19 cellular contexts compared by ENCODE assay signal in genomic region chr2:215914777-215915165, GRCh38.
A peak's percentile ranks its signal among the peaks of the same experiment; 100 is the strongest.
DNase-seq lines count a peak whose midpoint lies in the region; ATAC-seq and TF ChIP-seq lines count a peak whose summit lies in the region.
"Had no signal": no experiment of that assay in that cellular context is flagged by ENCODE, and none has a peak within 500 bp of the region (broad histone marks: within the 10 kb centered on the region; RNA-seq: fewer than 3 reads in every experiment).

No MANE protein-coding gene starts in this region.

- TF ChIP-seq CTCF in CD14-positive monocyte (IDR thresholded peaks at IDR 0.05) = no peak
- TF ChIP-seq CTCF in IMR-90 (conservative IDR thresholded peaks at IDR 0.05; ENCODE audit: low read depth, low read length) = no peak
- TF ChIP-seq CTCF in OCI-LY3 (IDR thresholded peaks at IDR 0.05; ENCODE audit: low read depth, low read length) = no peak

- no peak overlapping the region for H3K23ac ChIP-seq in IMR-90 (ENCODE audit: low read depth, low read length)
- H3K23ac ChIP-seq in mesendoderm (ENCODE audit: low read length) = no peak overlapping the region

- TF ChIP-seq RAD21 in IMR-90 (IDR thresholded peaks at IDR 0.05; ENCODE audit: low read length) = no peak

- CTCF ChIA-PET in IMR-90 (lab: Yijun Ruan, JAX) = no interaction called here

- H2AK9ac ChIP-seq in IMR-90 (replicated peaks; ENCODE audit: low read depth, low read length, poor library complexity) = no peak overlapping the region

- H2BK120ac ChIP-seq in IMR-90 (ENCODE audit: low read depth, low read length) (no peak overlapping the region), mesendoderm (ENCODE audit: low read depth, low read length) (no peak overlapping the region)

- H3K27ac ChIP-seq in IMR-90 (ENCODE audit: insufficient read depth, low read length) (no peak overlapping the region), OCI-LY3 (ENCODE audit: low read length) (peak overlapping the region; percentile 98), mesendoderm (ENCODE audit: low read depth, low read length) (no peak overlapping the region)
- H3K27ac ChIP-seq: BLaER1 had no signal

- no CpG with 5 or more reads among the region's 4 CpGs for WGBS in IMR-90 (ENCODE audit: extremely low coverage in 2 of 2, insufficient read length in 1 of 2), 2 experiments
- WGBS in mesendoderm (ENCODE audit: extremely low coverage, insufficient coverage, low lambda C conversion rate) = no CpG with 5 or more reads among the region's 4 CpGs

- H3K27ac Mint-ChIP-seq in CD14-positive monocyte = peak overlapping the region in 4 of 7 donors; percentile 19 to 79 (median 62)
- H3K27ac Mint-ChIP-seq: CD4-positive, CD25-positive, alpha-beta regulatory T cell; CD8-positive, alpha-beta memory T cell; GM23338 had no signal

- no peak overlapping the region for H3K4ac ChIP-seq in IMR-90 (ENCODE audit: low read depth, low read length)
- H3K4ac ChIP-seq in mesendoderm (ENCODE audit: low read depth, low read length) = peak overlapping the region; percentile 36

- H3K18ac ChIP-seq in IMR-90 (ENCODE audit: low read depth, low read length) = no peak overlapping the region
- H3K18ac ChIP-seq in mesendoderm (ENCODE audit: low read length) = no peak overlapping the region

- no peak overlapping the region for H3K4me3 Mint-ChIP-seq in CD14-positive monocyte
- H3K4me3 Mint-ChIP-seq: CD4-positive, CD25-positive, alpha-beta regulatory T cell; CD8-positive, alpha-beta memory T cell; GM23338 had no signal

- ATAC-seq in IMR-90 (ENCODE audit: low read depth) (no peak), HG02852 (IDR thresholded peaks at IDR 0.05; ENCODE audit: unreplicated experiment) (no peak)
- ATAC-seq: GM23338 had no signal

- H4K5ac ChIP-seq in IMR-90 (ENCODE audit: low read depth, low read length) (no peak overlapping the region), mesendoderm (ENCODE audit: low read length) (no peak overlapping the region)

- H3K79me1 ChIP-seq in IMR-90 (ENCODE audit: low read depth in 1 of 2, low read length in 2 of 2) (no peaks in the 10 kb centered on the region), mesendoderm (ENCODE audit: low read length) (no peaks in the 10 kb centered on the region)

- no peak overlapping the region for H2BK20ac ChIP-seq in IMR-90 (ENCODE audit: low read depth, low read length)

- H3K79me2 ChIP-seq in OCI-LY3 (ENCODE audit: low read length) = no peaks in the 10 kb centered on the region
- H3K79me2 ChIP-seq in mesendoderm (ENCODE audit: control insufficient read depth, insufficient read depth, low read length) = no peaks in the 10 kb centered on the region

- peaks cover 0 to 2% of the 10 kb centered on the region in 2 donors for H3K36me3 Mint-ChIP-seq in CD14-positive monocyte
- H3K36me3 Mint-ChIP-seq: CD4-positive, CD25-positive, alpha-beta regulatory T cell; CD8-positive, alpha-beta memory T cell; IgD-negative memory B cell had no signal

- H2AFZ ChIP-seq in IMR-90 (replicated peaks; ENCODE audit: low read length, poor library complexity) (no peak overlapping the region), OCI-LY3 (ENCODE audit: low read depth, low read length) (no peak overlapping the region)
- H2AFZ ChIP-seq: GM23338 had no signal

- no peak for TF ChIP-seq POLR2A in IMR-90 (IDR thresholded peaks at IDR 0.05; ENCODE audit: low read depth, low read length)

- no peak overlapping the region for H3K9ac ChIP-seq in IMR-90 (ENCODE audit: low read depth, low read length)
- H3K9ac ChIP-seq in OCI-LY3 (ENCODE audit: low read length) = peak overlapping the region; percentile 79
- no peak overlapping the region for H3K9ac ChIP-seq in mesendoderm (ENCODE audit: low read length)
- H3K9ac ChIP-seq: BLaER1 had no signal

- H2AK5ac ChIP-seq in IMR-90 (ENCODE audit: low read depth, low read length) = 0 out of 2 replicates have a peak overlapping the region, but pooled peaks have one; percentile 12
- H2AK5ac ChIP-seq in mesendoderm (ENCODE audit: low read length) = no peak overlapping the region

- DNase-seq in CD14-positive monocyte (ENCODE audit: low spot score) (no peak), IMR-90 (no peak), mesendoderm (no peak), NCI-H2171 treated with DMSO at 0.1 percent for 48 hours (lab: John Stamatoyannopoulos, UW) (no peak), NCI-H2227 treated with DMSO at 0.1 percent for 48 hours (lab: John Stamatoyannopoulos, UW) (no peak)
- DNase-seq: 8988T; CD4-positive, CD25-positive, alpha-beta regulatory T cell; CD8-positive, alpha-beta memory T cell; COR-L47; DMS 273 treated with DMSO at 0.1 percent for 48 hours; DMS53; GDM1; HCEC 1CT; KBM-7 had no signal

- no peak overlapping the region for H3K4me2 ChIP-seq in IMR-90 (ENCODE audit: low read depth, low read length)
- H3K4me2 ChIP-seq in OCI-LY3 (ENCODE audit: low read length) = peak overlapping the region; percentile 95
- no peak overlapping the region for H3K4me2 ChIP-seq in mesendoderm (ENCODE audit: low read length)
- H3K4me2 ChIP-seq: BLaER1, GM23338 had no signal

- no peaks in the 10 kb centered on the region for H4K20me1 ChIP-seq in IMR-90 (ENCODE audit: insufficient read depth, low read length)
- H4K20me1 ChIP-seq in OCI-LY3 (ENCODE audit: insufficient read depth, low read length) = no peaks in the 10 kb centered on the region
- H4K20me1 ChIP-seq: BLaER1 had no signal

- H3K27me3 ChIP-seq in IMR-90 (ENCODE audit: control insufficient read depth, insufficient read depth, low read length) = no peaks in the 10 kb centered on the region
- no peaks in the 10 kb centered on the region for H3K27me3 ChIP-seq in OCI-LY3 (ENCODE audit: low read depth, low read length)
- H3K27me3 ChIP-seq in mesendoderm (ENCODE audit: insufficient read depth, low read length, poor library complexity) = no peaks in the 10 kb centered on the region
- H3K27me3 ChIP-seq: BLaER1 had no signal

- H3K27me3 Mint-ChIP-seq in CD14-positive monocyte (ENCODE audit: low read depth in 3 of 3) = peaks cover 0 to 8% (median 4%) of the 10 kb centered on the region in 3 donors

- no peaks in the 10 kb centered on the region for H3K36me3 ChIP-seq in IMR-90 (ENCODE audit: control insufficient read depth, insufficient read depth, low read length)
- peaks cover 13% of the 10 kb centered on the region for H3K36me3 ChIP-seq in OCI-LY3 (replicated peaks; ENCODE audit: low read depth, low read length)
- H3K36me3 ChIP-seq in mesendoderm (ENCODE audit: control insufficient read depth, insufficient read depth, low read length) = no peaks in the 10 kb centered on the region
- H3K36me3 ChIP-seq: BLaER1 had no signal

- H2BK5ac ChIP-seq in IMR-90 (ENCODE audit: low read depth, low read length, poor library complexity, severe bottlenecking) (no peak overlapping the region), mesendoderm (ENCODE audit: low read length) (no peak overlapping the region)

- H3K4me1 Mint-ChIP-seq in CD14-positive monocyte = peaks cover 19% of the 10 kb centered on the region
- H3K4me1 Mint-ChIP-seq: CD4-positive, CD25-positive, alpha-beta regulatory T cell had no signal

- H3K4me1 ChIP-seq in IMR-90 (ENCODE audit: control insufficient read depth, insufficient read depth, low read length) (peaks cover 12% of the 10 kb centered on the region), OCI-LY3 (ENCODE audit: low read length) (peaks cover 83% of the 10 kb centered on the region), mesendoderm (ENCODE audit: control insufficient read depth, low read depth, low read length) (peaks cover 2% of the 10 kb centered on the region)
- H3K4me1 ChIP-seq: BLaER1 had no signal

- H3K14ac ChIP-seq in IMR-90 (replicated peaks; ENCODE audit: low read depth, low read length) = no peak overlapping the region

- no TSS peak for BruUV-seq in IMR-90 (replicated peaks; lab: Mats Ljungman, UMichigan)

- no peak overlapping the region for H4K8ac ChIP-seq in IMR-90 (ENCODE audit: low read depth in 2 of 2, low read length in 2 of 2)
- no peak overlapping the region for H4K8ac ChIP-seq in mesendoderm (ENCODE audit: low read depth, low read length)

- no peaks in the 10 kb centered on the region for H3K9me3 ChIP-seq in IMR-90 (ENCODE audit: control insufficient read depth, insufficient read depth, low read length)
- peaks cover 8% of the 10 kb centered on the region; the same call in 1 of the 2 replicates for H3K9me3 ChIP-seq in OCI-LY3 (ENCODE audit: insufficient read depth, low read length)
- H3K9me3 ChIP-seq: BLaER1 had no signal

- in situ Hi-C loops in IMR-90 (cut with MboI; ENCODE audit: low sequenced_read_pairs) = loop anchor here (10.0 kb wide), 1 partner anchor 480 kb away; the partner anchor contains the start of gene FN1

- H2BK15ac ChIP-seq in IMR-90 (ENCODE audit: low read depth, low read length) = peak overlapping the region; percentile 36; the same call in 1 of the 3 replicates
- H2BK15ac ChIP-seq in mesendoderm (replicated peaks; ENCODE audit: low read depth) = peak overlapping the region; percentile 41

- intact Hi-C loops in CD14-positive monocyte (cut with micrococcal nuclease) (loop anchor here in 1 of 2 donors (5.0 kb wide), 1 partner anchor 457 kb away; no protein-coding TSS in a partner anchor), IMR-90 (cut with micrococcal nuclease) (loop anchor here (5.0 kb wide), 1 partner anchor 87 kb away; no protein-coding TSS in a partner anchor)

- POLR2A ChIA-PET in IMR-90 (lab: Charles Lee; ENCODE audit: unreplicated experiment) = no interaction called here

- no peak overlapping the region for H3K56ac ChIP-seq in IMR-90 (ENCODE audit: extremely low read depth, insufficient read depth, low read length)
- H3K56ac ChIP-seq in mesendoderm (ENCODE audit: low read length) = no peak overlapping the region

- H3K9me3 Mint-ChIP-seq in CD14-positive monocyte = peaks cover 0 to 3% (median 0%) of the 10 kb centered on the region in 7 donors
- H3K9me3 Mint-ChIP-seq: CD8-positive, alpha-beta memory T cell; IgD-negative memory B cell had no signal

- dilution Hi-C loops in IMR-90 (cut with HindIII; ENCODE audit: low sequenced_read_pairs, unreplicated experiment) = no loop called here

- no peak overlapping the region for H4K91ac ChIP-seq in IMR-90 (ENCODE audit: insufficient read depth, low read depth, low read length)

- peaks cover 3% of the 10 kb centered on the region; the same call in 1 of the 2 replicates for H3K9me1 ChIP-seq in IMR-90 (ENCODE audit: insufficient read depth, low read length)

- no peak overlapping the region for H3K4me3 ChIP-seq in IMR-90 (ENCODE audit: insufficient read depth, low read depth, low read length)
- H3K4me3 ChIP-seq in OCI-LY3 (ENCODE audit: low read length) = peak overlapping the region; percentile 70
- no peak overlapping the region for H3K4me3 ChIP-seq in mesendoderm (ENCODE audit: low read length)
- H3K4me3 ChIP-seq: BLaER1, GM23338 had no signal

TF ChIP-seq in IMR-90, 13 proteins besides CTCF, POLR2A, EP300 and RAD21 (continues in another document):
- no peak for TF ChIP-seq MXI1 (IDR thresholded peaks at IDR 0.05; ENCODE audit: borderline replicate concordance, low read depth, low read length)
- TF ChIP-seq CHD1 (IDR thresholded peaks at IDR 0.05; ENCODE audit: low read depth, low read length) = no peak
- TF ChIP-seq CEBPB (IDR thresholded peaks at IDR 0.05; ENCODE audit: low read depth, low read length) = no peak
- no peak for TF ChIP-seq MAZ (IDR thresholded peaks at IDR 0.05; ENCODE audit: borderline replicate concordance, low read depth, low read length)
- TF ChIP-seq MAFK (IDR thresholded peaks at IDR 0.05; ENCODE audit: low read depth, low read length) = no peak
- no peak for TF ChIP-seq RCOR1 (IDR thresholded peaks at IDR 0.05; ENCODE audit: insufficient replicate concordance, low read length)
